ENCODE assay signal across 1 cellular context in genomic region chr16:87845213-87845612, GRCh38.
A peak's percentile ranks its signal among the peaks of the same experiment; 100 is the strongest.
TF ChIP-seq lines count a peak whose summit lies in the region.

No MANE protein-coding gene starts in this region.

TF ChIP-seq in liver, 16 proteins besides CTCF, POLR2A, EP300 and RAD21 (continued from another document):
- TF ChIP-seq ATF3 (IDR thresholded peaks at IDR 0.05): no peak
- TF ChIP-seq, protein P1, sequence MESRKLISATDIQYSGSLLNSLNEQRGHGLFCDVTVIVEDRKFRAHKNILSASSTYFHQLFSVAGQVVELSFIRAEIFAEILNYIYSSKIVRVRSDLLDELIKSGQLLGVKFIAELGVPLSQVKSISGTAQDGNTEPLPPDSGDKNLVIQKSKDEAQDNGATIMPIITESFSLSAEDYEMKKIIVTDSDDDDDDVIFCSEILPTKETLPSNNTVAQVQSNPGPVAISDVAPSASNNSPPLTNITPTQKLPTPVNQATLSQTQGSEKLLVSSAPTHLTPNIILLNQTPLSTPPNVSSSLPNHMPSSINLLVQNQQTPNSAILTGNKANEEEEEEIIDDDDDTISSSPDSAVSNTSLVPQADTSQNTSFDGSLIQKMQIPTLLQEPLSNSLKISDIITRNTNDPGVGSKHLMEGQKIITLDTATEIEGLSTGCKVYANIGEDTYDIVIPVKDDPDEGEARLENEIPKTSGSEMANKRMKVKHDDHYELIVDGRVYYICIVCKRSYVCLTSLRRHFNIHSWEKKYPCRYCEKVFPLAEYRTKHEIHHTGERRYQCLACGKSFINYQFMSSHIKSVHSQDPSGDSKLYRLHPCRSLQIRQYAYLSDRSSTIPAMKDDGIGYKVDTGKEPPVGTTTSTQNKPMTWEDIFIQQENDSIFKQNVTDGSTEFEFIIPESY (IDR thresholded peaks at IDR 0.05): peak; percentile 49
- peak; percentile 79 for TF ChIP-seq MAX (IDR thresholded peaks at IDR 0.05)
- TF ChIP-seq JUND (IDR thresholded peaks at IDR 0.05): no peak
- TF ChIP-seq HNF4G (IDR thresholded peaks at IDR 0.05): peak; percentile 55
- TF ChIP-seq HNF4A (conservative IDR thresholded peaks at IDR 0.05): peak; percentile 87 to 97
- TF ChIP-seq NR2F2 (IDR thresholded peaks at IDR 0.05): no peak
- peak; percentile 60 for TF ChIP-seq YY1 (IDR thresholded peaks at IDR 0.05)
- peak; percentile 16 for TF ChIP-seq SP1 (IDR thresholded peaks at IDR 0.05)
- TF ChIP-seq GABPA (IDR thresholded peaks at IDR 0.05 in 1 of 2, conservative IDR thresholded peaks at IDR 0.05 in 1 of 2): no peak
